In the genomic region with DNA sequence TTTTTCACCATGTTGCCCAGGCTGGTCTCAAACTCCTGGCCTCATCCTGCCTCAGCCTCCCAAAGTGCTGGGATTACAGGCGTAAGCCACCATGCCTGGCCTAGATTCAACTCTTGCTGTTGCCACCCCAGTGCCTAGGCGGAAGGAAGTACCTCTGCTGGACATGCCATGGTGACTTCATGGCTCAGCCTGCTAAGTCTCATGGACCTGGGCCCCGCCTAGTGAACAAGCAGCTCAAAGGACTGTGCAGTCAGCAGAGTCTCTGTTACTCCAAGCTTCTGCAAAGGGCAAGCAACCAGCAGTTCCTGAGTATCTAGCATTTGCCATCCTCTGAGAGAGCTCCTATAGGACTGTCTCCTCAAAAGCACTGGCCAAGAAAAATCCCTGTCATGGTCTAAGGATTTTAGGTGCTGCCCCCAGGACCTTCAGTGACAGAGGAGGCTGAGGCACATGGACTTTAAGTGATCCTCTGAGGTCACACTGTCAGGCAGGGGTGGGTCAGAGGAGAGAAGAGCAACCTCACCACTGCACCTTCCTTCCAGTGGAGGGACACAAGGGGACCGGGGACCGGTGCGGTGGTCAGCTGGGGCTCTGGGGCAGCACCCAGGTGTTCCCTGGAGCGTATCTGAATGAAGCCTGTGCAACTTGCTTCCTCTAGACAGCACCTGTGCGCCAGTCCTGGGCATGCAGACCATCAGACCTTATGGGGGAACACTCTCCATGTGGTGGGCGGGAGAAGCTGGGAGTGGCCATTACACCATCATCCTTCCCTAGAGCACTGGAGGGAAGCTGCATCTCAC, we compare ENCODE assay signal across 22 cellular contexts.
"Had no signal": no experiment of that assay in that cellular context is flagged by ENCODE, and none has a peak within 500 bp of the region (broad histone marks: within the 10 kb centered on the region; RNA-seq: fewer than 3 reads in every experiment).

No MANE protein-coding gene starts in this region.

- H3K4me3 ChIP-seq: left lung, mucosa of descending colon, right atrium auricular region, stomach, testis, upper lobe of right lung had no signal

- H3K27ac ChIP-seq: epithelial cell of prostate, left lung, right atrium auricular region, stomach, testis, upper lobe of right lung had no signal

- H3K4me1 Mint-ChIP-seq: activated CD4-positive, alpha-beta memory T cell treated with anti-CD3 and anti-CD28 coated beads, Interleukin-2, amount 10 ng/mL, durations not matched to agents 7 days and 5 days; activated CD4-positive, alpha-beta T cell treated with anti-CD3 and anti-CD28 coated beads for 36 hours; activated naive CD8-positive, alpha-beta T cell treated with anti-CD3 and anti-CD28 coated beads for 36 hours; memory B cell had no signal

- H3K27me3 Mint-ChIP-seq: activated CD4-positive, alpha-beta memory T cell treated with anti-CD3 and anti-CD28 coated beads, Interleukin-2, amount 10 ng/mL, durations not matched to agents 7 days and 5 days; activated CD4-positive, alpha-beta T cell treated with anti-CD3 and anti-CD28 coated beads for 36 hours; activated naive CD8-positive, alpha-beta T cell treated with anti-CD3 and anti-CD28 coated beads for 36 hours; effector memory CD8-positive, alpha-beta T cell; memory B cell; progenitor cell of endocrine pancreas had no signal

- H3K9me3 Mint-ChIP-seq: activated CD4-positive, alpha-beta memory T cell treated with anti-CD3 and anti-CD28 coated beads, Interleukin-2, amount 10 ng/mL, durations not matched to agents 7 days and 5 days; activated naive CD8-positive, alpha-beta T cell treated with anti-CD3 and anti-CD28 coated beads for 36 hours; activated T-cell treated with anti-CD3 and anti-CD28 coated beads, Interleukin-2, amount 50 U/mL, for 4 hours; effector memory CD8-positive, alpha-beta T cell; memory B cell; natural killer cell; T-helper 1 cell treated with Interleukin-12 subunit alpha and Interleukin-12 subunit beta and Interleukin-4 antibody, amounts not matched to agents 30 μg/mL and 1 μg/mL, for 36 hours had no signal

- DNase-seq: activated CD4-positive, alpha-beta memory T cell treated with anti-CD3 and anti-CD28 coated beads, Interleukin-2, amount 10 ng/mL, durations not matched to agents 7 days and 5 days; activated CD4-positive, alpha-beta T cell treated with anti-CD3 and anti-CD28 coated beads for 36 hours; activated gamma-delta T cell; activated naive CD8-positive, alpha-beta T cell treated with anti-CD3 and anti-CD28 coated beads for 36 hours; activated T-cell treated with anti-CD3 and anti-CD28 coated beads, Interleukin-2, amount 50 U/mL, for 4 hours; amygdala; cerebellar nuclear complex; dermis blood vessel endothelial cell; effector memory CD8-positive, alpha-beta T cell; left lung; natural killer cell; small intestine; stomach; testis; upper lobe of right lung had no signal

- H3K27ac Mint-ChIP-seq: activated CD4-positive, alpha-beta memory T cell treated with anti-CD3 and anti-CD28 coated beads, Interleukin-2, amount 10 ng/mL, durations not matched to agents 7 days and 5 days; activated naive CD8-positive, alpha-beta T cell treated with anti-CD3 and anti-CD28 coated beads for 36 hours; memory B cell; natural killer cell; progenitor cell of endocrine pancreas; T-helper 1 cell treated with Interleukin-12 subunit alpha and Interleukin-12 subunit beta and Interleukin-4 antibody, amounts not matched to agents 30 μg/mL and 1 μg/mL, for 36 hours had no signal

- FAIRE-seq: islet of Langerhans, small intestine had no signal

- H3K4me3 Mint-ChIP-seq: activated CD4-positive, alpha-beta memory T cell treated with anti-CD3 and anti-CD28 coated beads, Interleukin-2, amount 10 ng/mL, durations not matched to agents 7 days and 5 days; activated CD4-positive, alpha-beta T cell treated with anti-CD3 and anti-CD28 coated beads for 36 hours; activated naive CD8-positive, alpha-beta T cell treated with anti-CD3 and anti-CD28 coated beads for 36 hours; activated T-cell treated with anti-CD3 and anti-CD28 coated beads, Interleukin-2, amount 50 U/mL, for 4 hours; effector memory CD8-positive, alpha-beta T cell; memory B cell; natural killer cell; T-helper 1 cell treated with Interleukin-12 subunit alpha and Interleukin-12 subunit beta and Interleukin-4 antibody, amounts not matched to agents 30 μg/mL and 1 μg/mL, for 36 hours had no signal

- H3K4me1 ChIP-seq: right atrium auricular region, stomach, testis, upper lobe of right lung had no signal

- H3K27me3 ChIP-seq: left lung, right atrium auricular region, stomach, testis, upper lobe of right lung had no signal

- ATAC-seq: activated CD4-positive, alpha-beta T cell treated with anti-CD3 and anti-CD28 coated beads for 36 hours; effector memory CD8-positive, alpha-beta T cell; left lung; mucosa of descending colon; natural killer cell; upper lobe of right lung had no signal

- H3K9me3 ChIP-seq: left lung, mucosa of descending colon, right atrium auricular region, stomach, testis, upper lobe of right lung had no signal
